Comparison of ENCODE assay signal across 12 cellular contexts in genomic region chr12:75960086-75960910, GRCh38.
DNase-seq lines count a peak whose midpoint lies in the region; ATAC-seq and TF ChIP-seq lines count a peak whose summit lies in the region.
"Had no signal": no experiment of that assay in that cellular context is flagged by ENCODE, and none has a peak within 500 bp of the region (broad histone marks: within the 10 kb centered on the region; RNA-seq: fewer than 3 reads in every experiment).

No MANE protein-coding gene starts in this region.

- no peaks in the 10 kb centered on the region for H3K79me2 ChIP-seq in Karpas-422 (ENCODE audit: low read length)

- H3K9me3 Mint-ChIP-seq in activated CD8-positive, alpha-beta T cell treated with anti-CD3 and anti-CD28 coated beads, Interleukin-2, amount 10 ng/mL, durations not matched to agents 7 days and 5 days (ENCODE audit: insufficient read depth), result no peaks in the 10 kb centered on the region
- peaks cover 1% of the 10 kb centered on the region for H3K9me3 Mint-ChIP-seq in activated CD8-positive, alpha-beta T cell treated with anti-CD3 and anti-CD28 coated beads for 36 hours
- H3K9me3 Mint-ChIP-seq in central memory CD8-positive, alpha-beta T cell, result no peaks in the 10 kb centered on the region

- H3K27me3 ChIP-seq in Karpas-422 (ENCODE audit: low read length) (no peaks in the 10 kb centered on the region), upper lobe of right lung (no peaks in the 10 kb centered on the region)
- H3K27me3 ChIP-seq: cardiac muscle cell, heart left ventricle had no signal

- intact Hi-C loops in activated CD8-positive, alpha-beta T cell treated with anti-CD3 and anti-CD28 coated beads for 36 hours (cut with micrococcal nuclease), result no loop called here
- intact Hi-C loops in upper lobe of right lung (cut with DNase I), result no loop called here

- H4K20me1 ChIP-seq in Karpas-422 (ENCODE audit: insufficient read depth, low read depth, low read length), result no peaks in the 10 kb centered on the region

- H3K4me1 ChIP-seq in Karpas-422 (ENCODE audit: low read length) (peaks cover 29% of the 10 kb centered on the region), upper lobe of right lung (peaks cover 18% of the 10 kb centered on the region)
- H3K4me1 ChIP-seq: prostate gland had no signal

- H3K4me3 Mint-ChIP-seq in activated CD8-positive, alpha-beta T cell treated with anti-CD3 and anti-CD28 coated beads, Interleukin-2, amount 10 ng/mL, durations not matched to agents 7 days and 5 days, result no peak overlapping the region
- no peak overlapping the region for H3K4me3 Mint-ChIP-seq in activated CD8-positive, alpha-beta T cell treated with anti-CD3 and anti-CD28 coated beads for 36 hours
- H3K4me3 Mint-ChIP-seq in central memory CD8-positive, alpha-beta T cell, result no peak overlapping the region

- no peaks in the 10 kb centered on the region for H3K36me3 Mint-ChIP-seq in activated CD8-positive, alpha-beta T cell treated with anti-CD3 and anti-CD28 coated beads, Interleukin-2, amount 10 ng/mL, durations not matched to agents 7 days and 5 days (ENCODE audit: low read depth)
- no peaks in the 10 kb centered on the region for H3K36me3 Mint-ChIP-seq in activated CD8-positive, alpha-beta T cell treated with anti-CD3 and anti-CD28 coated beads for 36 hours (ENCODE audit: low read depth)
- no peaks in the 10 kb centered on the region for H3K36me3 Mint-ChIP-seq in central memory CD8-positive, alpha-beta T cell (ENCODE audit: insufficient read depth)

- H3K36me3 ChIP-seq in Karpas-422 (ENCODE audit: insufficient read depth, low read length) (no peaks in the 10 kb centered on the region), upper lobe of right lung (no peaks in the 10 kb centered on the region)
- H3K36me3 ChIP-seq: cardiac muscle cell, heart left ventricle, prostate gland had no signal

- peak; percentile 17 for ATAC-seq in activated CD8-positive, alpha-beta T cell treated with anti-CD3 and anti-CD28 coated beads, Interleukin-2, amount 10 ng/mL, durations not matched to agents 7 days and 5 days
- ATAC-seq in activated CD8-positive, alpha-beta T cell treated with anti-CD3 and anti-CD28 coated beads for 36 hours, result no peak
- ATAC-seq in central memory CD8-positive, alpha-beta T cell (replicated peaks; ENCODE audit: extremely low read depth, poor library complexity, severe bottlenecking), result no peak
- ATAC-seq in upper lobe of right lung, result peak; percentile 64
- ATAC-seq: heart left ventricle had no signal

- H3K27ac ChIP-seq in Karpas-422 (ENCODE audit: low read length) (no peak overlapping the region), upper lobe of right lung (no peak overlapping the region)
- H3K27ac ChIP-seq: cardiac muscle cell, prostate gland had no signal

- no peak for TF ChIP-seq CTCF in activated CD8-positive, alpha-beta T cell treated with anti-CD3 and anti-CD28 coated beads for 36 hours (IDR thresholded peaks at IDR 0.05)
- TF ChIP-seq CTCF in upper lobe of right lung (IDR thresholded peaks at IDR 0.05), result no peak

- POLR2A ChIA-PET in activated CD8-positive, alpha-beta T cell treated with anti-CD3 and anti-CD28 coated beads, Interleukin-2, amount 10 ng/mL, durations not matched to agents 7 days and 5 days (lab: Charles Lee), result interaction anchor here (1.6 to 2.1 kb wide), 3 partner anchors 18 to 71 kb away, joined by 8 to 13 read pairs (median 9); partner anchors contain the start of gene PHLDA1
- POLR2A ChIA-PET in activated CD8-positive, alpha-beta T cell treated with anti-CD3 and anti-CD28 coated beads for 36 hours (lab: Charles Lee), result interaction anchor here (1.1 to 1.3 kb wide), 2 partner anchors 9 to 12 kb away, joined by 3 read pairs; no protein-coding TSS in a partner anchor

- H3K4me3 ChIP-seq in Karpas-422 (ENCODE audit: low read length), result 0 out of 2 replicates have a peak overlapping the region, but pooled peaks have one; percentile 1
- H3K4me3 ChIP-seq in upper lobe of right lung, result no peak overlapping the region
- H3K4me3 ChIP-seq: cardiac muscle cell, heart left ventricle, prostate gland had no signal

- H3K9me3 ChIP-seq in Karpas-422 (ENCODE audit: low read length) (no peaks in the 10 kb centered on the region), upper lobe of right lung (no peaks in the 10 kb centered on the region)
- H3K9me3 ChIP-seq: heart left ventricle, prostate gland had no signal

- no peak for DNase-seq in activated CD8-positive, alpha-beta T cell treated with anti-CD3 and anti-CD28 coated beads, Interleukin-2, amount 10 ng/mL, durations not matched to agents 7 days and 5 days
- no peak for DNase-seq in activated CD8-positive, alpha-beta T cell treated with anti-CD3 and anti-CD28 coated beads for 36 hours
- DNase-seq in Karpas-422 (no peak), upper lobe of right lung (no peak), hepatic stellate cell (ENCODE audit: low spot score) (no peak), pons (ENCODE audit: low spot score) (no peak), NK-92 (lab: John Stamatoyannopoulos, UW; ENCODE audit: unreplicated experiment) (no peak)
- no peak for DNase-seq in central memory CD8-positive, alpha-beta T cell (ENCODE audit: low spot score in 2 of 2)
- DNase-seq: activated CD4-positive, alpha-beta T cell treated with anti-CD3 and anti-CD28 coated beads, Interleukin-2, amount 50 U/mL, for 1 hour; heart left ventricle had no signal

- H3K27ac Mint-ChIP-seq in activated CD8-positive, alpha-beta T cell treated with anti-CD3 and anti-CD28 coated beads, Interleukin-2, amount 10 ng/mL, durations not matched to agents 7 days and 5 days, result no peak overlapping the region
- no peak overlapping the region for H3K27ac Mint-ChIP-seq in activated CD8-positive, alpha-beta T cell treated with anti-CD3 and anti-CD28 coated beads for 36 hours
- H3K27ac Mint-ChIP-seq in central memory CD8-positive, alpha-beta T cell (ENCODE audit: low read depth), result peak overlapping the region; percentile 41

- no peak overlapping the region for H2AFZ ChIP-seq in Karpas-422 (ENCODE audit: low read length)

- H3K27me3 Mint-ChIP-seq in activated CD8-positive, alpha-beta T cell treated with anti-CD3 and anti-CD28 coated beads, Interleukin-2, amount 10 ng/mL, durations not matched to agents 7 days and 5 days (ENCODE audit: low read depth), result no peaks in the 10 kb centered on the region
- H3K27me3 Mint-ChIP-seq in activated CD8-positive, alpha-beta T cell treated with anti-CD3 and anti-CD28 coated beads for 36 hours, result peaks cover 2% of the 10 kb centered on the region
- H3K27me3 Mint-ChIP-seq in central memory CD8-positive, alpha-beta T cell, result no peaks in the 10 kb centered on the region

- H3K9me2 ChIP-seq in Karpas-422 (replicated peaks; ENCODE audit: insufficient read depth, low read length), result no peaks in the 10 kb centered on the region

- CTCF ChIA-PET in activated CD8-positive, alpha-beta T cell treated with anti-CD3 and anti-CD28 coated beads, Interleukin-2, amount 10 ng/mL, durations not matched to agents 7 days and 5 days (lab: Charles Lee), result interaction anchor here (1.4 to 1.5 kb wide), 3 partner anchors 8 to 60 kb away, joined by 3 to 7 read pairs (median 6); no protein-coding TSS in a partner anchor
- CTCF ChIA-PET in activated CD8-positive, alpha-beta T cell treated with anti-CD3 and anti-CD28 coated beads for 36 hours (lab: Charles Lee), result interaction anchor here (0.6 to 1.5 kb wide), 5 partner anchors 11 to 434 kb away, joined by 3 read pairs; no protein-coding TSS in a partner anchor

- H3K9ac ChIP-seq in Karpas-422 (ENCODE audit: low read length), result no peak overlapping the region

- H3K4me2 ChIP-seq in Karpas-422 (ENCODE audit: low read depth, low read length, poor library complexity, severe bottlenecking), result peak overlapping the region; percentile 48

- peaks cover 36% of the 10 kb centered on the region for H3K4me1 Mint-ChIP-seq in activated CD8-positive, alpha-beta T cell treated with anti-CD3 and anti-CD28 coated beads, Interleukin-2, amount 10 ng/mL, durations not matched to agents 7 days and 5 days (ENCODE audit: low read depth)
- H3K4me1 Mint-ChIP-seq in activated CD8-positive, alpha-beta T cell treated with anti-CD3 and anti-CD28 coated beads for 36 hours (ENCODE audit: low read depth), result peaks cover 27% of the 10 kb centered on the region
- H3K4me1 Mint-ChIP-seq in central memory CD8-positive, alpha-beta T cell, result peaks cover 14% of the 10 kb centered on the region

Comparison
In these comparisons a context has a peak if more than half of its experiments do, and no peak if none do; other contexts are left out.
1. ATAC-seq: peak in activated CD8-positive, alpha-beta T cell treated with anti-CD3 and anti-CD28 coated beads, Interleukin-2, amount 10 ng/mL, durations not matched to agents 7 days and 5 days (single experiment) and upper lobe of right lung (single experiment); none in activated CD8-positive, alpha-beta T cell treated with anti-CD3 and anti-CD28 coated beads for 36 hours (single experiment) and central memory CD8-positive, alpha-beta T cell (single experiment).